22 cellular contexts compared by ENCODE assay signal in the genomic region with DNA sequence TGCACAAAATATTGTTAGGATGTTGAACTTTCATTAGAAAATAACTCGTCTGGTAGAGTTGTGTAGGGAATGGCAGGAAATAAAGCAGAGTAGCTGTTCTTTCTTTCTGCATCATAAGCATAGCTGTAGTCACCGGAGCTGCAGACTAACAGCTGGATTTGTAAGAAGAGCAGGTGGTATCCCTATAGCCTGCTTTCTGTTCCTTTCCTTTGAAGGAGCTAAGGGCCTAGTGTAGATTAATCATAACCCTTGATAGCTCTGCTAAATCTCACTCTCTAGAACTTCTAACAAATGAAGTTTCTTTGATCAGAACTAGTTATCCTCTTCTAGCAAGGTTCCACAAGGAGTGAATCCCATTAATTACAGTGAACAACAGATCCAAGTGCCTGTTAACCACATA. TPM values are rescaled to one million over a fixed set of nuclear protein-coding genes. Genes with fewer than 3 reads are reported as not detected.
A peak's percentile ranks its signal among the peaks of the same experiment; 100 is the strongest.
DNase-seq lines count a peak whose midpoint lies in the region; ATAC-seq and TF ChIP-seq lines count a peak whose summit lies in the region.
"Had no signal": no experiment of that assay in that cellular context is flagged by ENCODE, and none has a peak within 500 bp of the region (broad histone marks: within the 10 kb centered on the region; RNA-seq: fewer than 3 reads in every experiment).

No MANE protein-coding gene starts in this region.

- no peak for TF ChIP-seq POLR2A in uterus (IDR thresholded peaks at IDR 0.05)

- peak overlapping the region; percentile 97 for H3K4me3 Mint-ChIP-seq in neural crest cell
- H3K4me3 Mint-ChIP-seq: activated CD4-positive, alpha-beta T cell treated with anti-CD3 and anti-CD28 coated beads, Interleukin-2, amount 10 ng/mL, durations not matched to agents 7 days and 5 days; CD4-positive, CD25-positive, alpha-beta regulatory T cell had no signal

- peaks cover 7% of the 10 kb centered on the region for H3K27me3 Mint-ChIP-seq in neural crest cell (ENCODE audit: low read depth)

- H3K36me3 Mint-ChIP-seq in neural crest cell (ENCODE audit: low read depth) = peaks cover 3% of the 10 kb centered on the region
- H3K36me3 Mint-ChIP-seq: CD4-positive, CD25-positive, alpha-beta regulatory T cell had no signal

- H3K36me3 ChIP-seq in uterus = no peaks in the 10 kb centered on the region
- H3K36me3 ChIP-seq: breast epithelium had no signal

- ATAC-seq in GM21360 (IDR thresholded peaks at IDR 0.05; ENCODE audit: unreplicated experiment) = no peak
- ATAC-seq in GM18498 (IDR thresholded peaks at IDR 0.05; ENCODE audit: unreplicated experiment) = no peak

- no peak for TF ChIP-seq CTCF in neural crest cell (conservative IDR thresholded peaks at IDR 0.05)
- TF ChIP-seq CTCF in uterus (IDR thresholded peaks at IDR 0.05) = no peak

- no peaks in the 10 kb centered on the region for H3K9me3 ChIP-seq in uterus
- H3K9me3 ChIP-seq: breast epithelium had no signal

- H3K9me3 Mint-ChIP-seq in neural crest cell = no peaks in the 10 kb centered on the region
- H3K9me3 Mint-ChIP-seq: activated CD4-positive, alpha-beta T cell treated with anti-CD3 and anti-CD28 coated beads, Interleukin-2, amount 10 ng/mL, durations not matched to agents 7 days and 5 days had no signal

- H3K27ac ChIP-seq in caudate nucleus (ENCODE audit: low read depth, low read length) = peak overlapping the region; percentile 82
- peak overlapping the region; percentile 89 to 94 for H3K27ac ChIP-seq in uterus
- H3K27ac ChIP-seq: breast epithelium had no signal

- no peaks in the 10 kb centered on the region for H3K27me3 ChIP-seq in uterus
- H3K27me3 ChIP-seq: breast epithelium had no signal

- peak overlapping the region in 1 of 2 donors; percentile 4 for H3K4me3 ChIP-seq in uterus
- H3K4me3 ChIP-seq: breast epithelium, smooth muscle cell had no signal

- DNase-seq in NCI-H2227 (lab: John Stamatoyannopoulos, UW; ENCODE audit: unreplicated experiment) (peak; percentile 12), NCI-H2227 treated with DMSO at 0.1 percent for 48 hours (lab: John Stamatoyannopoulos, UW) (no peak), caudate nucleus (lab: John Stamatoyannopoulos, UW) (no peak), neural crest cell (ENCODE audit: low read depth, low spot score) (no peak), uterus (no peak), activated gamma-delta T cell treated with Interleukin-2 at 50 U/mL for 16 hours (no peak)
- DNase-seq: activated CD4-positive, alpha-beta T cell treated with anti-CD3 and anti-CD28 coated beads, Interleukin-2, amount 10 ng/mL, durations not matched to agents 7 days and 5 days; activated naive CD4-positive, alpha-beta T cell treated with anti-CD3 and anti-CD28 coated beads, Interleukin-2, amount 50 U/mL, for 16 hours; CD4-positive, CD25-positive, alpha-beta regulatory T cell; effector CD8-positive, alpha-beta T cell; EL; head of caudate nucleus; islet precursor cell; midbrain; MV-4-11; NCI-H526; trophoblast cell had no signal

- H3K27ac Mint-ChIP-seq in neural crest cell (ENCODE audit: unreplicated experiment) = no peak overlapping the region
- H3K27ac Mint-ChIP-seq: activated CD4-positive, alpha-beta T cell treated with anti-CD3 and anti-CD28 coated beads, Interleukin-2, amount 10 ng/mL, durations not matched to agents 7 days and 5 days; CD4-positive, CD25-positive, alpha-beta regulatory T cell had no signal

- intact Hi-C loops in uterus (cut with DNase I; ENCODE audit: low total_unique reads) = no loop called here

- H3K4me1 Mint-ChIP-seq in neural crest cell = peaks cover 46% of the 10 kb centered on the region
- H3K4me1 Mint-ChIP-seq: CD4-positive, CD25-positive, alpha-beta regulatory T cell had no signal

- H3K4me1 ChIP-seq in uterus = no peaks in the 10 kb centered on the region
- H3K4me1 ChIP-seq: breast epithelium had no signal

RNA-seq across cellular contexts. Expression of a gene that starts 3.5 kb away (rescaled TPM):
- total RNA-seq in neural crest cell (26.5 and 34.1 TPM in 2 replicates), uterus (100 to 1,000 TPM in 1 of 4 donors, 10 to 100 TPM in 3; 20.9 to 130 (median 67.8) TPM)
- total RNA-seq: activated CD4-positive, alpha-beta T cell treated with anti-CD3 and anti-CD28 coated beads, Interleukin-2, amount 10 ng/mL, durations not matched to agents 7 days and 5 days; CD4-positive, CD25-positive, alpha-beta regulatory T cell; RPMI7951 had no signal
